ENCODE assay signal across 14 cellular contexts in genomic region chr5:61734966-61735365, GRCh38.
"Had no signal": no experiment of that assay in that cellular context is flagged by ENCODE, and none has a peak within 500 bp of the region (broad histone marks: within the 10 kb centered on the region; RNA-seq: fewer than 3 reads in every experiment).

No MANE protein-coding gene starts in this region.

- H3K4me3 Mint-ChIP-seq: activated CD4-positive, alpha-beta memory T cell treated with anti-CD3 and anti-CD28 coated beads for 36 hours; activated CD4-positive, alpha-beta T cell treated with anti-CD3 and anti-CD28 coated beads for 36 hours; activated CD8-positive, alpha-beta memory T cell treated with anti-CD3 and anti-CD28 coated beads, Interleukin-2, amount 10 ng/mL, durations not matched to agents 7 days and 5 days; activated naive CD4-positive, alpha-beta T cell treated with anti-CD3 and anti-CD28 coated beads for 36 hours; activated naive CD8-positive, alpha-beta T cell treated with anti-CD3 and anti-CD28 coated beads, Interleukin-2, amount 50 U/mL, for 24 hours; stimulated activated naive CD8-positive, alpha-beta T cell treated with anti-CD3 and anti-CD28 coated beads, Interleukin-15, amount 100 ng/mL, for 72 hours; T-helper 1 cell treated with Interleukin-12 subunit alpha and Interleukin-12 subunit beta and Interleukin-4 antibody, amounts not matched to agents 30 μg/mL and 1 μg/mL, for 36 hours; type B pancreatic cell had no signal

- H3K4me1 ChIP-seq: colonic mucosa, right atrium auricular region had no signal

- H3K4me1 Mint-ChIP-seq: activated CD4-positive, alpha-beta T cell treated with anti-CD3 and anti-CD28 coated beads for 36 hours; activated CD8-positive, alpha-beta memory T cell treated with anti-CD3 and anti-CD28 coated beads, Interleukin-2, amount 10 ng/mL, durations not matched to agents 7 days and 5 days; activated naive CD8-positive, alpha-beta T cell treated with anti-CD3 and anti-CD28 coated beads, Interleukin-2, amount 50 U/mL, for 24 hours; stimulated activated naive CD8-positive, alpha-beta T cell treated with anti-CD3 and anti-CD28 coated beads, Interleukin-15, amount 100 ng/mL, for 72 hours had no signal

- H3K9me3 ChIP-seq: colonic mucosa, right atrium auricular region had no signal

- H3K4me3 ChIP-seq: colonic mucosa, right atrium auricular region had no signal

- H3K36me3 Mint-ChIP-seq: activated CD4-positive, alpha-beta memory T cell treated with anti-CD3 and anti-CD28 coated beads for 36 hours; activated CD8-positive, alpha-beta memory T cell treated with anti-CD3 and anti-CD28 coated beads, Interleukin-2, amount 10 ng/mL, durations not matched to agents 7 days and 5 days; type B pancreatic cell had no signal

- H3K27ac Mint-ChIP-seq: activated CD4-positive, alpha-beta memory T cell treated with anti-CD3 and anti-CD28 coated beads for 36 hours; activated CD4-positive, alpha-beta T cell treated with anti-CD3 and anti-CD28 coated beads for 36 hours; activated CD8-positive, alpha-beta memory T cell treated with anti-CD3 and anti-CD28 coated beads, Interleukin-2, amount 10 ng/mL, durations not matched to agents 7 days and 5 days; activated naive CD4-positive, alpha-beta T cell treated with anti-CD3 and anti-CD28 coated beads for 36 hours; activated naive CD8-positive, alpha-beta T cell treated with anti-CD3 and anti-CD28 coated beads, Interleukin-2, amount 50 U/mL, for 24 hours; activated T-helper 2 cell treated with anti-CD3 and anti-CD28 coated beads, Interferon-gamma antibody, Interleukin-2, Interleukin-4, amounts not matched to agents 10 μg/mL and 5 μg/mL and 100 μg/mL, durations not matched to agents 14 hours and 24 hours and 36 hours; stimulated activated naive CD8-positive, alpha-beta T cell treated with anti-CD3 and anti-CD28 coated beads, Interleukin-15, amount 100 ng/mL, for 72 hours; T-helper 1 cell treated with Interleukin-12 subunit alpha and Interleukin-12 subunit beta and Interleukin-4 antibody, amounts not matched to agents 30 μg/mL and 1 μg/mL, for 36 hours; type B pancreatic cell had no signal

- H3K27me3 ChIP-seq: colonic mucosa, right atrium auricular region had no signal

- H3K36me3 ChIP-seq: colonic mucosa, right atrium auricular region had no signal

- ATAC-seq: activated CD4-positive, alpha-beta T cell treated with anti-CD3 and anti-CD28 coated beads for 36 hours; activated CD8-positive, alpha-beta memory T cell treated with anti-CD3 and anti-CD28 coated beads, Interleukin-2, amount 10 ng/mL, durations not matched to agents 7 days and 5 days; activated naive CD8-positive, alpha-beta T cell treated with anti-CD3 and anti-CD28 coated beads, Interleukin-2, amount 50 U/mL, for 24 hours; stimulated activated naive CD8-positive, alpha-beta T cell treated with anti-CD3 and anti-CD28 coated beads, Interleukin-15, amount 100 ng/mL, for 72 hours had no signal

- H3K9me3 Mint-ChIP-seq: activated CD4-positive, alpha-beta memory T cell treated with anti-CD3 and anti-CD28 coated beads for 36 hours; activated naive CD4-positive, alpha-beta T cell treated with anti-CD3 and anti-CD28 coated beads for 36 hours; activated naive CD8-positive, alpha-beta T cell treated with anti-CD3 and anti-CD28 coated beads, Interleukin-2, amount 50 U/mL, for 24 hours; activated T-helper 2 cell treated with anti-CD3 and anti-CD28 coated beads, Interferon-gamma antibody, Interleukin-2, Interleukin-4, amounts not matched to agents 10 μg/mL and 5 μg/mL and 100 μg/mL, durations not matched to agents 14 hours and 24 hours and 36 hours; stimulated activated naive CD8-positive, alpha-beta T cell treated with anti-CD3 and anti-CD28 coated beads, Interleukin-15, amount 100 ng/mL, for 72 hours; T-helper 1 cell treated with Interleukin-12 subunit alpha and Interleukin-12 subunit beta and Interleukin-4 antibody, amounts not matched to agents 30 μg/mL and 1 μg/mL, for 36 hours; type B pancreatic cell had no signal

- H3K27ac ChIP-seq: colonic mucosa, right atrium auricular region had no signal

- DNase-seq: activated CD4-positive, alpha-beta memory T cell treated with anti-CD3 and anti-CD28 coated beads for 36 hours; activated CD4-positive, alpha-beta T cell treated with anti-CD3 and anti-CD28 coated beads for 36 hours; activated CD8-positive, alpha-beta memory T cell treated with anti-CD3 and anti-CD28 coated beads, Interleukin-2, amount 10 ng/mL, durations not matched to agents 7 days and 5 days; activated naive CD4-positive, alpha-beta T cell treated with anti-CD3 and anti-CD28 coated beads for 36 hours; activated naive CD8-positive, alpha-beta T cell treated with anti-CD3 and anti-CD28 coated beads, Interleukin-2, amount 50 U/mL, for 24 hours; activated T-cell treated with anti-CD3 and anti-CD28 coated beads, Interleukin-2, amount 50 U/mL, for 1 hour; colonic mucosa; hypothalamus; posterior cingulate gyrus; stimulated activated naive CD8-positive, alpha-beta T cell treated with anti-CD3 and anti-CD28 coated beads, Interleukin-15, amount 100 ng/mL, for 72 hours had no signal
